In genomic region chr17:73933164-73933766, GRCh38 we compare ENCODE assay signal across 19 cellular contexts.
DNase-seq lines count a peak whose midpoint lies in the region; TF ChIP-seq lines count a peak whose summit lies in the region.
"Had no signal": no experiment of that assay in that cellular context is flagged by ENCODE, and none has a peak within 500 bp of the region (broad histone marks: within the 10 kb centered on the region; RNA-seq: fewer than 3 reads in every experiment).

No MANE protein-coding gene starts in this region.

- H3K4me1 ChIP-seq in colonic mucosa (no peaks in the 10 kb centered on the region), esophagus squamous epithelium (no peaks in the 10 kb centered on the region), ascending aorta (no peaks in the 10 kb centered on the region)
- H3K4me1 ChIP-seq: Caco-2 had no signal

- intact Hi-C loops in colonic mucosa (cut with DNase I), result no loop called here
- intact Hi-C loops in esophagus squamous epithelium (cut with DNase I), result no loop called here
- intact Hi-C loops in ascending aorta (cut with DNase I), result no loop called here
- intact Hi-C loops in Calu3 (cut with micrococcal nuclease; ENCODE audit: unreplicated experiment), result no loop called here

- H3K36me3 ChIP-seq in colonic mucosa (no peaks in the 10 kb centered on the region), esophagus squamous epithelium (no peaks in the 10 kb centered on the region), ascending aorta (no peaks in the 10 kb centered on the region)

- H3K27me3 Mint-ChIP-seq in progenitor cell of endocrine pancreas, result peaks cover 37% of the 10 kb centered on the region
- peaks cover 79% of the 10 kb centered on the region for H3K27me3 Mint-ChIP-seq in Calu3 (ENCODE audit: unreplicated experiment)

- H3K27ac ChIP-seq in colonic mucosa, result no peak overlapping the region
- H3K27ac ChIP-seq in esophagus squamous epithelium, result no peak overlapping the region
- H3K27ac ChIP-seq in ascending aorta, result no peak overlapping the region
- H3K27ac ChIP-seq: 22Rv1, A549, C4-2B had no signal

- H3K4me1 Mint-ChIP-seq in progenitor cell of endocrine pancreas (ENCODE audit: low read depth) (peaks cover 9% of the 10 kb centered on the region), Calu3 (ENCODE audit: low read depth, unreplicated experiment) (no peaks in the 10 kb centered on the region)

- TF ChIP-seq POLR2A in esophagus squamous epithelium (IDR thresholded peaks at IDR 0.05), result no peak

- H3K9ac ChIP-seq in colonic mucosa (ENCODE audit: low read depth in 2 of 2, low read length in 2 of 2), result no peak overlapping the region

- H3K4me3 Mint-ChIP-seq in progenitor cell of endocrine pancreas (ENCODE audit: low read depth), result no peak overlapping the region
- H3K4me3 Mint-ChIP-seq in Calu3 (ENCODE audit: low read depth, unreplicated experiment), result no peak overlapping the region
- H3K4me3 Mint-ChIP-seq: CD4-positive, alpha-beta T cell; HFFc6 had no signal

- peak; percentile 21 for DNase-seq in activated CD8-positive, alpha-beta memory T cell treated with anti-CD3 and anti-CD28 coated beads for 24 hours
- no peak for DNase-seq in activated CD8-positive, alpha-beta memory T cell treated with anti-CD3 and anti-CD28 coated beads, Interleukin-2, amount 50 U/mL, for 48 hours
- DNase-seq in colonic mucosa (peak; percentile 8), progenitor cell of endocrine pancreas (ENCODE audit: low spot score, unreplicated experiment) (peak; percentile 2), esophagus squamous epithelium (lab: John Stamatoyannopoulos, UW) (no peak), ascending aorta (ENCODE audit: low spot score in 2 of 2) (no peak), Calu3 (no peak)
- DNase-seq: AML-193; Caco-2; CD4-positive, alpha-beta T cell; DMS79 treated with DMSO at 0.1 percent for 48 hours; GF-D8; HCEC 1CT; HFFc6; IMR-90 had no signal

- 77 to 82% methylated on average over 7 to 8 of the region's 8 CpGs for WGBS in esophagus squamous epithelium, 2 donors

- H3K27ac Mint-ChIP-seq in progenitor cell of endocrine pancreas (no peak overlapping the region), Calu3 (ENCODE audit: unreplicated experiment) (no peak overlapping the region)
- H3K27ac Mint-ChIP-seq: CD4-positive, alpha-beta T cell; HFFc6 had no signal

- H3K36me3 Mint-ChIP-seq in progenitor cell of endocrine pancreas (ENCODE audit: insufficient read depth) (no peaks in the 10 kb centered on the region), Calu3 (ENCODE audit: insufficient read depth, unreplicated experiment) (no peaks in the 10 kb centered on the region)

- no TSS peak for BruUV-seq in Calu3 (replicated peaks; lab: Mats Ljungman, UMichigan)

- H3K9me3 ChIP-seq in colonic mucosa (no peaks in the 10 kb centered on the region), esophagus squamous epithelium (no peaks in the 10 kb centered on the region), ascending aorta (no peaks in the 10 kb centered on the region)
- H3K9me3 ChIP-seq: A549, Caco-2 had no signal

- H3K9me3 Mint-ChIP-seq in progenitor cell of endocrine pancreas (ENCODE audit: low read depth) (peaks cover under 1% of the 10 kb centered on the region), Calu3 (ENCODE audit: low read depth, unreplicated experiment) (no peaks in the 10 kb centered on the region)
- H3K9me3 Mint-ChIP-seq: CD4-positive, alpha-beta T cell had no signal

- TF ChIP-seq CTCF in colonic mucosa (IDR thresholded peaks at IDR 0.05), result no peak
- no peak for TF ChIP-seq CTCF in progenitor cell of endocrine pancreas (IDR thresholded peaks at IDR 0.05; ENCODE audit: unreplicated experiment)
- TF ChIP-seq CTCF in esophagus squamous epithelium (IDR thresholded peaks at IDR 0.05), result no peak
- TF ChIP-seq CTCF in ascending aorta (IDR thresholded peaks at IDR 0.05), result no peak
- no peak for TF ChIP-seq CTCF in Calu3 (IDR thresholded peaks at IDR 0.05; ENCODE audit: unreplicated experiment)

- H3K4me3 ChIP-seq in colonic mucosa (no peak overlapping the region), esophagus squamous epithelium (no peak overlapping the region), ascending aorta (no peak overlapping the region)
- H3K4me3 ChIP-seq: A549, K562 had no signal

- CTCF ChIA-PET in Calu3 (lab: Charles Lee), result no interaction called here

- H3K27me3 ChIP-seq in colonic mucosa (no peaks in the 10 kb centered on the region), esophagus squamous epithelium (peaks cover 0 to 27% (median 0%) of the 10 kb centered on the region in 4 donors), ascending aorta (no peaks in the 10 kb centered on the region)

Comparison
In these comparisons a context has a peak if more than half of its experiments do, and no peak if none do; other contexts are left out.
1. DNase-seq: peak in activated CD8-positive, alpha-beta memory T cell treated with anti-CD3 and anti-CD28 coated beads for 24 hours (single experiment), colonic mucosa (single experiment) and progenitor cell of endocrine pancreas (single experiment); none in activated CD8-positive, alpha-beta memory T cell treated with anti-CD3 and anti-CD28 coated beads, Interleukin-2, amount 50 U/mL, for 48 hours (single experiment), esophagus squamous epithelium (single experiment), ascending aorta (0 of 2) and Calu3 (single experiment).